11 cellular contexts compared by ENCODE assay signal in genomic region chr13:74306496-74306895, GRCh38.
DNase-seq lines count a peak whose midpoint lies in the region; ATAC-seq lines count a peak whose summit lies in the region.
"Had no signal": no experiment of that assay in that cellular context is flagged by ENCODE, and none has a peak within 500 bp of the region (broad histone marks: within the 10 kb centered on the region; RNA-seq: fewer than 3 reads in every experiment).

No MANE protein-coding gene starts in this region.

- H4K8ac ChIP-seq in trophoblast cell (ENCODE audit: low read depth, low read length), result no peak overlapping the region

- H3K23ac ChIP-seq in trophoblast cell (ENCODE audit: low read length), result no peak overlapping the region

- H3K9me3 ChIP-seq in trophoblast cell (ENCODE audit: insufficient read depth, low read depth, low read length), result no peaks in the 10 kb centered on the region
- H3K9me3 ChIP-seq: colonic mucosa had no signal

- H3K4me3 Mint-ChIP-seq in activated T-helper 17 cell treated with anti-CD3 and anti-CD28 coated beads, Interleukin-2, amount 50 U/mL, for 72 hours, result no peak overlapping the region
- H3K4me3 Mint-ChIP-seq in activated T-helper 2 cell treated with anti-CD3 and anti-CD28 coated beads, Interferon-gamma antibody, Interleukin-2, Interleukin-4, amounts not matched to agents 10 μg/mL and 5 μg/mL and 100 μg/mL, durations not matched to agents 14 hours and 24 hours and 36 hours (ENCODE audit: low read depth), result no peak overlapping the region
- H3K4me3 Mint-ChIP-seq: IgD-negative memory B cell had no signal

- no peaks in the 10 kb centered on the region for H3K27me3 ChIP-seq in trophoblast cell (ENCODE audit: insufficient read depth, low read length)
- H3K27me3 ChIP-seq: colonic mucosa had no signal

- H2BK12ac ChIP-seq in trophoblast cell (ENCODE audit: low read length), result no peak overlapping the region

- H3K4me2 ChIP-seq in trophoblast cell (ENCODE audit: low read length), result no peak overlapping the region

- no peak overlapping the region for H2AFZ ChIP-seq in trophoblast cell (ENCODE audit: insufficient read depth, low read length, poor library complexity)

- H3K14ac ChIP-seq in trophoblast cell (ENCODE audit: low read length), result no peak overlapping the region

- H3K4ac ChIP-seq in trophoblast cell (ENCODE audit: low read depth, low read length), result no peak overlapping the region

- H3K9ac ChIP-seq in trophoblast cell (ENCODE audit: low read length), result no peak overlapping the region

- no peaks in the 10 kb centered on the region for H3K36me3 Mint-ChIP-seq in activated T-helper 17 cell treated with anti-CD3 and anti-CD28 coated beads, Interleukin-2, amount 50 U/mL, for 72 hours (ENCODE audit: low read depth)
- no peaks in the 10 kb centered on the region for H3K36me3 Mint-ChIP-seq in activated T-helper 2 cell treated with anti-CD3 and anti-CD28 coated beads, Interferon-gamma antibody, Interleukin-2, Interleukin-4, amounts not matched to agents 10 μg/mL and 5 μg/mL and 100 μg/mL, durations not matched to agents 14 hours and 24 hours and 36 hours (ENCODE audit: low read depth)

- intact Hi-C loops in activated T-helper 2 cell treated with anti-CD3 and anti-CD28 coated beads, Interferon-gamma antibody, Interleukin-2, Interleukin-4, amounts not matched to agents 10 μg/mL and 5 μg/mL and 100 μg/mL, durations not matched to agents 14 hours and 24 hours and 36 hours (cut with micrococcal nuclease), result no loop called here

- H3K27ac Mint-ChIP-seq in activated T-helper 17 cell treated with anti-CD3 and anti-CD28 coated beads, Interleukin-2, amount 50 U/mL, for 72 hours, result no peak overlapping the region
- H3K27ac Mint-ChIP-seq in activated T-helper 2 cell treated with anti-CD3 and anti-CD28 coated beads, Interferon-gamma antibody, Interleukin-2, Interleukin-4, amounts not matched to agents 10 μg/mL and 5 μg/mL and 100 μg/mL, durations not matched to agents 14 hours and 24 hours and 36 hours, result no peak overlapping the region
- H3K27ac Mint-ChIP-seq: IgD-negative memory B cell had no signal

- no peak overlapping the region for H4K91ac ChIP-seq in trophoblast cell (ENCODE audit: low read depth, low read length)

- H3K79me1 ChIP-seq in trophoblast cell (ENCODE audit: low read length), result no peaks in the 10 kb centered on the region

- DNase-seq in DMS53 (lab: John Stamatoyannopoulos, UW), result peak; percentile 24
- no peak for DNase-seq in DMS53 treated with DMSO at 0.1 percent for 48 hours (lab: John Stamatoyannopoulos, UW; ENCODE audit: unreplicated experiment)
- DNase-seq in Jurkat, Clone E6-1 (ENCODE audit: low read depth, low spot score), result peak; percentile 38
- DNase-seq in iris pigment epithelial cell (ENCODE audit: low read depth), result peak; percentile 26
- no peak for DNase-seq in activated T-helper 2 cell treated with anti-CD3 and anti-CD28 coated beads, Interferon-gamma antibody, Interleukin-2, Interleukin-4, amounts not matched to agents 10 μg/mL and 5 μg/mL and 100 μg/mL, durations not matched to agents 14 hours and 24 hours and 36 hours (ENCODE audit: low spot score)
- no peak for DNase-seq in trophoblast cell
- DNase-seq in HuH-7.5 (ENCODE audit: low spot score), result no peak
- DNase-seq: colonic mucosa; stimulated activated CD4-positive, alpha-beta T cell treated with anti-CD3 and anti-CD28 coated beads, Interleukin-12 subunit alpha, Interleukin-12 subunit beta, amount 100 ng/mL, for 4 hours had no signal

- no peak overlapping the region for H2AK5ac ChIP-seq in trophoblast cell (ENCODE audit: low read length)

- peaks cover 8% of the 10 kb centered on the region for H3K9me3 Mint-ChIP-seq in activated T-helper 17 cell treated with anti-CD3 and anti-CD28 coated beads, Interleukin-2, amount 50 U/mL, for 72 hours
- H3K9me3 Mint-ChIP-seq in activated T-helper 2 cell treated with anti-CD3 and anti-CD28 coated beads, Interferon-gamma antibody, Interleukin-2, Interleukin-4, amounts not matched to agents 10 μg/mL and 5 μg/mL and 100 μg/mL, durations not matched to agents 14 hours and 24 hours and 36 hours, result no peaks in the 10 kb centered on the region

- H3K27me3 Mint-ChIP-seq in activated T-helper 17 cell treated with anti-CD3 and anti-CD28 coated beads, Interleukin-2, amount 50 U/mL, for 72 hours, result no peaks in the 10 kb centered on the region
- H3K27me3 Mint-ChIP-seq in activated T-helper 2 cell treated with anti-CD3 and anti-CD28 coated beads, Interferon-gamma antibody, Interleukin-2, Interleukin-4, amounts not matched to agents 10 μg/mL and 5 μg/mL and 100 μg/mL, durations not matched to agents 14 hours and 24 hours and 36 hours (ENCODE audit: low read depth), result peaks cover 7% of the 10 kb centered on the region

- no peak overlapping the region for H3K18ac ChIP-seq in trophoblast cell (ENCODE audit: low read length)

- H3K36me3 ChIP-seq in trophoblast cell (ENCODE audit: control insufficient read depth in 1 of 2, insufficient read depth in 2 of 2, low read length in 2 of 2), result no peaks in the 10 kb centered on the region
- H3K36me3 ChIP-seq: colonic mucosa had no signal

- H3K4me1 Mint-ChIP-seq in activated T-helper 17 cell treated with anti-CD3 and anti-CD28 coated beads, Interleukin-2, amount 50 U/mL, for 72 hours, result peaks cover 5% of the 10 kb centered on the region
- no peaks in the 10 kb centered on the region for H3K4me1 Mint-ChIP-seq in activated T-helper 2 cell treated with anti-CD3 and anti-CD28 coated beads, Interferon-gamma antibody, Interleukin-2, Interleukin-4, amounts not matched to agents 10 μg/mL and 5 μg/mL and 100 μg/mL, durations not matched to agents 14 hours and 24 hours and 36 hours (ENCODE audit: low read depth)
- H3K4me1 Mint-ChIP-seq: IgD-negative memory B cell had no signal

- WGBS in trophoblast cell (ENCODE audit: extremely low coverage, insufficient coverage, insufficient read length), result no CpG with 5 or more reads among the region's 2 CpGs

- no peak overlapping the region for H3K27ac ChIP-seq in trophoblast cell (ENCODE audit: low read depth, low read length)
- H3K27ac ChIP-seq: colonic mucosa had no signal

- peak; percentile 23 for ATAC-seq in activated T-helper 17 cell treated with anti-CD3 and anti-CD28 coated beads, Interleukin-2, amount 50 U/mL, for 72 hours (replicated peaks)

- no peak overlapping the region for H4K12ac ChIP-seq in trophoblast cell (ENCODE audit: low read depth, low read length)

- no peak overlapping the region for H2BK5ac ChIP-seq in trophoblast cell (ENCODE audit: low read depth, low read length, poor library complexity)

- H3K4me1 ChIP-seq in trophoblast cell (ENCODE audit: control insufficient read depth in 1 of 2, insufficient read depth in 2 of 2, low read length in 2 of 2), result no peaks in the 10 kb centered on the region
- H3K4me1 ChIP-seq: colonic mucosa had no signal

- H2BK120ac ChIP-seq in trophoblast cell (ENCODE audit: insufficient read depth, low read length, poor library complexity), result no peak overlapping the region

- H3K79me2 ChIP-seq in trophoblast cell (ENCODE audit: control insufficient read depth, insufficient read depth, low read length, poor library complexity), result no peaks in the 10 kb centered on the region

- H3K4me3 ChIP-seq in Jurkat, Clone E6-1 (ENCODE audit: low read length), result no peak overlapping the region
- no peak overlapping the region for H3K4me3 ChIP-seq in trophoblast cell (ENCODE audit: low read depth, low read length)
- H3K4me3 ChIP-seq: colonic mucosa had no signal

Comparison
In these comparisons a context has a peak if more than half of its experiments do, and no peak if none do; other contexts are left out.
1. DNase-seq: peak in DMS53 (single experiment), Jurkat, Clone E6-1 (single experiment) and iris pigment epithelial cell (single experiment); none in DMS53 treated with DMSO at 0.1 percent for 48 hours (single experiment), activated T-helper 2 cell treated with anti-CD3 and anti-CD28 coated beads, Interferon-gamma antibody, Interleukin-2, Interleukin-4, amounts not matched to agents 10 μg/mL and 5 μg/mL and 100 μg/mL, durations not matched to agents 14 hours and 24 hours and 36 hours (single experiment), trophoblast cell (0 of 2) and HuH-7.5 (single experiment).